In the genomic region with DNA sequence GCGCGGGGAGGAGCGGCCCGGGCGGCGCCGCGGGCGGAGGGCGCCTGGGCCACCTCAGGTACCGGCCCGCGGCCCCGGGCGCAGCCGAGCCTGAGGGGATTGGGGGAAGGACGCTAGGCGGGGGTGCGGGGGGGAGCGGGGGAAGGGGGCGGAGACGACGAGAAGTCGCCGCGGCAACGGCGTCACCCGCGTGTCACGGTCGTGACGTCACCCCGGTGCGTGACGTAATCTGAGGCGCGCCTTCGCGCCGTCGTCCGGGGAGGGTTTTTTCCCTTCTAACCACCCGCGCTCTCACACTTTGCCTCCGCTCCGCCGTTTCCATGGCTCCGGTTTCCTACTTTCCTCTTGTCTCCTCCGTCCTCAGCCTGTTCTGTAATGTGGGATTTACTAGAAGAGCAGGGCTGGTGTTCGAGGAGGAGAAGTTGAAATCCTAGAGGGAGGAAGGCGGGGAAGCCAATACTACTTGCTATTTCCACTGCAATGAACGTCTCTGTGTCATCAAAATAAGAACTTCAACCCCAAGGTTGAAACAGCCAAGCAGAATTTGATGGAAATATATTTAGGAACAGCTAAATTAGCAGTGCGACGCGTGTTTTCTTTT, we compare ENCODE assay signal across 8 cellular contexts. TPM values are rescaled to one million over a fixed set of nuclear protein-coding genes. Genes with fewer than 3 reads are reported as not detected.
DNase-seq lines count a peak whose midpoint lies in the region; ATAC-seq and TF ChIP-seq lines count a peak whose summit lies in the region.

A gene (minus strand): TSS at position 109 of the 601 bp plus-strand sequence. CDS start 226 bp downstream, outside the sequence.

- peak; percentile 39 for ATAC-seq in HG03175 (IDR thresholded peaks at IDR 0.05; ENCODE audit: unreplicated experiment)

- H3K4me3 ChIP-seq in AG04450 (ENCODE audit: low read depth, low read length): peak within 1 kb of the TSS; percentile 87

- POLR2A ChIA-PET in AG04450 (lab: Yijun Ruan, JAX): interaction anchor here (0.6 to 1.1 kb wide), 4 partner anchors 9 to 302 kb away, joined by 5 to 10 read pairs (median 8); a partner anchor contains a TSS

- CTCF ChIA-PET in AG04450 (lab: Charles Lee): interaction anchor here (0.6 to 5.2 kb wide), 9 partner anchors 9 to 815 kb away, joined by 3 to 40 read pairs (median 3); no protein-coding TSS in a partner anchor

- no peaks in the 10 kb centered on the region for H3K27me3 ChIP-seq in AG04450 (ENCODE audit: control insufficient read depth, insufficient read depth, low read length)

- H3K27ac ChIP-seq in AG04450 (ENCODE audit: low read depth, low read length) (peak within 1 kb of the TSS; percentile 89), caudate nucleus (ENCODE audit: low read depth, low read length) (peak within 1 kb of the TSS; percentile 98)

- TF ChIP-seq CTCF in AG04450 (IDR thresholded peaks at IDR 0.05; ENCODE audit: low read depth, low read length): no peak

- DNase-seq in AG04450 (ENCODE audit: low read depth, low spot score) (peak; percentile 71), NCI-H226 (peak; percentile 73), caudate nucleus (lab: John Stamatoyannopoulos, UW) (peak in 60 of 61 donors; percentile 21 to 95 (median 84)), inferior parietal cortex (ENCODE audit: extremely low spot score) (peak; percentile 96), smooth muscle cell of the brain vasculature (ENCODE audit: low read depth, low spot score) (peak; percentile 65)
- DNase-seq in activated CD4-positive, CD25-positive, alpha-beta regulatory T cell (lab: John Stamatoyannopoulos, UW): peak; percentile 81 to 91 (median 85)

- H3K9me3 ChIP-seq in AG04450 (ENCODE audit: control insufficient read depth, insufficient read depth, low read length): no peaks in the 10 kb centered on the region; the same call in 1 of the 2 replicates

- TF ChIP-seq POLR2A in GM18951 (IDR thresholded peaks at IDR 0.05; ENCODE audit: extremely low read depth, insufficient read depth, insufficient read length): peak; percentile 25

- in situ Hi-C loops in GM18951 (cut with MboI; ENCODE audit: low sequenced_read_pairs, unreplicated experiment): no loop called here

RNA-seq across cellular contexts. Expression of the gene that starts here (rescaled TPM):
- 15.0 and 19.3 TPM in 2 replicates for polyA plus RNA-seq in AG04450 (2011; rRNA removed)
- polyA minus RNA-seq in AG04450 (2011; rRNA and poly(A)+ RNA removed): 48.5 and 63.6 TPM in 2 replicates

Comparison
In these comparisons a context has a peak if more than half of its experiments do, and no peak if none do; other contexts are left out.
1. Peak in every context shown above with its lines: DNase-seq, ATAC-seq, H3K4me3 ChIP-seq and H3K27ac ChIP-seq.